ENCODE assay signal across 15 cellular contexts in the genomic region with DNA sequence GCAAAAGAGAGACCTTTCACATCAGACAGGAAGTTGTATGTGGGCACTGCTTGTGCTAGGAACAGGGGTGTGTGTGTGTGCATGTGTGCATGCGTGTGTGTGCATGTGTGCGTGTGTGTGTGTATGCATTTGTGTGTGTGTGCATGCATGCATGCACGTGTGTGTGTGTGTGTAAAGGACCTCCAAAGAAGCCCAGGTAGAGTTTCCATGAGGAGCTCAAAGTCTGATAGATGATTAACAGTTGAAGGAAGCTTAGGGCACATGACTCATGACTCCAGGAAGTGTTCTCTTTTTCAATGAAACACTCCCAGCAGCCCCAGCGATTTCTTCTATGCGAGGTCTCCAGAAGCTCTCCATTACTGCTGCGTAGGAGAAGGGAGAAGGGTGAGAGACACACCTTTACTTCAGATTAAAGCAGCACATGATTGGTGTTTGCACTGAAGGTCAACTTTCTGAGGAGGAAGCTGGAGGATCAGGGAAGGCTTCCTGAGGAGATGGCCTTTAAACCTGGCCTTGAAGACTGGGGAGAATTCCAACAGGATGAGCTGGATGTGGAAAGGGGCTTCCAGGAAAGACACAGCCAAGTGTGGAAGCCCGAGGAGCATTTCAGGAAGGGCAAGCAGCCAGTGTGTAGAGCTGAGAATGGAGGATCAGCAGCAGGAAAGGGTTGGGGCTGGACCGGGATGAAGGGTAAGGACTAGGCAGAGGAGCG.
DNase-seq lines count a peak whose midpoint lies in the region; ATAC-seq, FAIRE-seq and TF ChIP-seq lines count a peak whose summit lies in the region.
"Had no signal": no experiment of that assay in that cellular context is flagged by ENCODE, and none has a peak within 500 bp of the region (broad histone marks: within the 10 kb centered on the region; RNA-seq: fewer than 3 reads in every experiment).

No MANE protein-coding gene starts in this region.

- in situ Hi-C loops in HAP-1 (cut with MboI; ENCODE audit: low sequenced_read_pairs) = loop anchor here (25.0 kb wide), 4 partner anchors 280 to 1780 kb away; no protein-coding TSS in a partner anchor

- H4K20me1 ChIP-seq in OCI-LY3 (ENCODE audit: insufficient read depth, low read length) = no peaks in the 10 kb centered on the region

- H3K4me1 ChIP-seq in A549 (peaks cover 6% of the 10 kb centered on the region; the same call in 2 of the 3 replicates), OCI-LY3 (ENCODE audit: low read length) (peaks cover 18% of the 10 kb centered on the region), HAP-1 (no peaks in the 10 kb centered on the region)

- H3K9ac ChIP-seq in OCI-LY3 (ENCODE audit: low read length) = no peak overlapping the region

- no peaks in the 10 kb centered on the region for H3K79me2 ChIP-seq in OCI-LY3 (ENCODE audit: low read length)

- TF ChIP-seq CTCF in A549 (IDR thresholded peaks at IDR 0.05) (no peak), OCI-LY3 (IDR thresholded peaks at IDR 0.05; ENCODE audit: low read depth, low read length) (no peak)

- DNase-seq in A549 (ENCODE audit: low read depth in 1 of 2, low spot score in 1 of 2) (peak; percentile 15 to 25), ELR (ENCODE audit: low read depth) (peak; percentile 36), HAP-1 (ENCODE audit: low spot score in 2 of 2) (no peak)
- DNase-seq: CD4-positive, alpha-beta T cell; dorsolateral prefrontal cortex; head of caudate nucleus; NCI-H2081 treated with DMSO at 0.1 percent for 48 hours; substantia nigra had no signal

- no peak overlapping the region for H3K4me3 ChIP-seq in A549
- H3K4me3 ChIP-seq in OCI-LY3 (ENCODE audit: low read length) = no peak overlapping the region
- H3K4me3 ChIP-seq in HAP-1 = no peak overlapping the region
- H3K4me3 ChIP-seq: dorsolateral prefrontal cortex, lung had no signal

- POLR2A ChIA-PET in A549 (lab: Yijun Ruan, JAX) = no interaction called here

- no peak for TF ChIP-seq EP300 in A549 (IDR thresholded peaks at IDR 0.05)

- H3K36me3 ChIP-seq in OCI-LY3 (replicated peaks; ENCODE audit: low read depth, low read length) (peaks cover 4% of the 10 kb centered on the region), HAP-1 (replicated peaks) (no peaks in the 10 kb centered on the region)

- H3K4me2 ChIP-seq in A549 (no peak overlapping the region), OCI-LY3 (ENCODE audit: low read length) (peak overlapping the region; percentile 4)

- WGBS in A549 (ENCODE audit: missing lambda C conversion rate) = 69% methylated on average over 9 of the region's 9 CpGs

- no peak for FAIRE-seq in A549 (lab: Jason Lieb, UNC)
- FAIRE-seq: TTC549 had no signal

- H2AFZ ChIP-seq in OCI-LY3 (ENCODE audit: low read depth, low read length) = peak overlapping the region; percentile 85

- 0 out of 6 replicates have a peak, but pooled peaks of 1 of the 2 experiments have one; percentile 23 for ATAC-seq in A549
- ATAC-seq in esophagus mucosa = peak; percentile 50
- no peak for ATAC-seq in HG02610 (IDR thresholded peaks at IDR 0.05; ENCODE audit: unreplicated experiment)
- no peak for ATAC-seq in GM21526 (IDR thresholded peaks at IDR 0.05; ENCODE audit: low FRiP score, unreplicated experiment)
- ATAC-seq in GM18907 (IDR thresholded peaks at IDR 0.05; ENCODE audit: unreplicated experiment) = no peak

- CTCF ChIA-PET in A549 (lab: Yijun Ruan, JAX) = interaction anchor here (0.7 kb wide), 1 partner anchor 544 kb away, joined by 3 read pairs; no protein-coding TSS in a partner anchor

- H3K9me3 ChIP-seq in A549 = no peaks in the 10 kb centered on the region
- H3K9me3 ChIP-seq in OCI-LY3 (ENCODE audit: insufficient read depth, low read length) = no peaks in the 10 kb centered on the region
- H3K9me3 ChIP-seq in HAP-1 = no peaks in the 10 kb centered on the region

- H3K27me3 ChIP-seq in OCI-LY3 (ENCODE audit: low read depth, low read length) (no peaks in the 10 kb centered on the region), HAP-1 (ENCODE audit: low read depth) (no peaks in the 10 kb centered on the region)
- H3K27me3 ChIP-seq: dorsolateral prefrontal cortex had no signal

- no peak for TF ChIP-seq POLR2A in A549 (IDR thresholded peaks at IDR 0.05; ENCODE audit: low read length)

- H3K27ac ChIP-seq in A549 (peak overlapping the region in 1 of 2 experiments; percentile 50; a peak in 2 of 6 replicates), OCI-LY3 (ENCODE audit: low read length) (no peak overlapping the region)
- H3K27ac ChIP-seq: dorsolateral prefrontal cortex had no signal

- TF ChIP-seq RAD21 in A549 (conservative IDR thresholded peaks at IDR 0.05 in 1 of 2, IDR thresholded peaks at IDR 0.05 in 1 of 2) = no peak

TF ChIP-seq in A549, 52 proteins besides CTCF, POLR2A, EP300 and RAD21:
- TF ChIP-seq, protein P1, sequence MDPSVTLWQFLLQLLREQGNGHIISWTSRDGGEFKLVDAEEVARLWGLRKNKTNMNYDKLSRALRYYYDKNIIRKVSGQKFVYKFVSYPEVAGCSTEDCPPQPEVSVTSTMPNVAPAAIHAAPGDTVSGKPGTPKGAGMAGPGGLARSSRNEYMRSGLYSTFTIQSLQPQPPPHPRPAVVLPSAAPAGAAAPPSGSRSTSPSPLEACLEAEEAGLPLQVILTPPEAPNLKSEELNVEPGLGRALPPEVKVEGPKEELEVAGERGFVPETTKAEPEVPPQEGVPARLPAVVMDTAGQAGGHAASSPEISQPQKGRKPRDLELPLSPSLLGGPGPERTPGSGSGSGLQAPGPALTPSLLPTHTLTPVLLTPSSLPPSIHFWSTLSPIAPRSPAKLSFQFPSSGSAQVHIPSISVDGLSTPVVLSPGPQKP (IDR thresholded peaks at IDR 0.05; ENCODE audit: low read depth, low read length) = no peak
- TF ChIP-seq BHLHE40 (IDR thresholded peaks at IDR 0.05; ENCODE audit: low read depth, low read length) (no peak), ESRRA (IDR thresholded peaks at IDR 0.05; ENCODE audit: borderline replicate concordance, low read length) (no peak), EHMT2 (IDR thresholded peaks at IDR 0.05; ENCODE audit: low read depth) (no peak), RNF2 (IDR thresholded peaks at IDR 0.05; ENCODE audit: borderline replicate concordance, low read depth) (no peak), ZC3H11A (IDR thresholded peaks at IDR 0.05) (no peak), MAFK (IDR thresholded peaks at IDR 0.05; ENCODE audit: partially characterized antibody) (no peak), ZFP36 (IDR thresholded peaks at IDR 0.05; ENCODE audit: borderline replicate concordance, partially characterized antibody) (no peak)
- TF ChIP-seq, protein P2, sequence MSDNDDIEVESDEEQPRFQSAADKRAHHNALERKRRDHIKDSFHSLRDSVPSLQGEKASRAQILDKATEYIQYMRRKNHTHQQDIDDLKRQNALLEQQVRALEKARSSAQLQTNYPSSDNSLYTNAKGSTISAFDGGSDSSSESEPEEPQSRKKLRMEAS (IDR thresholded peaks at IDR 0.05) = no peak
- TF ChIP-seq, protein P3, sequence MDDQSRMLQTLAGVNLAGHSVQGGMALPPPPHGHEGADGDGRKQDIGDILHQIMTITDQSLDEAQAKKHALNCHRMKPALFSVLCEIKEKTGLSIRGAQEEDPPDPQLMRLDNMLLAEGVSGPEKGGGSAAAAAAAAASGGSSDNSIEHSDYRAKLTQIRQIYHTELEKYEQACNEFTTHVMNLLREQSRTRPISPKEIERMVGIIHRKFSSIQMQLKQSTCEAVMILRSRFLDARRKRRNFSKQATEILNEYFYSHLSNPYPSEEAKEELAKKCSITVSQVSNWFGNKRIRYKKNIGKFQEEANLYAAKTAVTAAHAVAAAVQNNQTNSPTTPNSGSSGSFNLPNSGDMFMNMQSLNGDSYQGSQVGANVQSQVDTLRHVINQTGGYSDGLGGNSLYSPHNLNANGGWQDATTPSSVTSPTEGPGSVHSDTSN (IDR thresholded peaks at IDR 0.05) = no peak

Comparison
In these comparisons a context has a peak if more than half of its experiments do, and no peak if none do; other contexts are left out.
1. DNase-seq: peak in A549 (2 of 2) and ELR (single experiment); none in HAP-1 (0 of 2).